In the genomic region with DNA sequence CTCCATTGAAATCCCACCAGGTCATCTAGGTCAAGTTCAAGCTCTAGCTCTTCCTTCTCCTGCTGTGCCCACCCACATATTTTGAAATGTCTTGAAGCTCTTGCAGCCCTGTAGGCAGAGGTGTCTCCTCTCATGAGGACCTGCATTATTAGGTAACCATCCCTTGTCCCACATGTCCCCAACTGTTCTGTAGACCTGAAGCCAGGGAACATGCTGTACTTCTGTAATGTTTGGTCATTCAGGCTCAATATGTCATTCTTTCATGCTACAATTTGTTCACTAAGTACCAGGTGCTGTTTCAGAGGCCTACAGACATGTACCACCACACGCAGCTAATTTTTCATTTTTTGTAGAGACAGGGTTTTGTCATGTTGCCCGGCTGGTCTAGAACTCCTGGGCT, we compare ENCODE assay signal across 17 cellular contexts. TPM values are rescaled to one million over a fixed set of nuclear protein-coding genes. Genes with fewer than 3 reads are reported as not detected.
DNase-seq lines count a peak whose midpoint lies in the region; ATAC-seq lines count a peak whose summit lies in the region.
"Had no signal": no experiment of that assay in that cellular context is flagged by ENCODE, and none has a peak within 500 bp of the region (broad histone marks: within the 10 kb centered on the region; RNA-seq: fewer than 3 reads in every experiment).

No MANE protein-coding gene starts in this region.

- H2BK15ac ChIP-seq in neuronal stem cell (ENCODE audit: low read length), result no peak overlapping the region

- H3K4me1 Mint-ChIP-seq in activated T-helper 17 cell treated with anti-CD3 and anti-CD28 coated beads, Interleukin-2, amount 50 U/mL, for 72 hours, result peaks cover 11% of the 10 kb centered on the region

- no peak overlapping the region for H3K4me2 ChIP-seq in neuronal stem cell (ENCODE audit: insufficient read depth, low read length, poor library complexity, severe bottlenecking)
- H3K4me2 ChIP-seq: GM23338 had no signal

- H2AK5ac ChIP-seq in neuronal stem cell (ENCODE audit: low read depth, low read length), result no peak overlapping the region

- H3K23ac ChIP-seq in neuronal stem cell (ENCODE audit: low read depth, low read length, poor library complexity), result no peak overlapping the region

- no peak overlapping the region for H4K8ac ChIP-seq in neuronal stem cell (ENCODE audit: low read depth, low read length)

- H2BK120ac ChIP-seq in neuronal stem cell (ENCODE audit: low read depth, low read length), result peak overlapping the region; percentile 6

- H3K79me1 ChIP-seq in neuronal stem cell (ENCODE audit: low read depth, low read length), result no peaks in the 10 kb centered on the region

- H3K9ac ChIP-seq in SK-N-MC (ENCODE audit: insufficient read length), result no peak overlapping the region
- H3K9ac ChIP-seq in neuronal stem cell (ENCODE audit: low read depth, low read length, poor library complexity), result no peak overlapping the region

- H3K14ac ChIP-seq in neuronal stem cell (ENCODE audit: low read length), result no peak overlapping the region

- no CpG with 5 or more reads among the region's 2 CpGs for WGBS in neuronal stem cell (ENCODE audit: extremely low coverage in 2 of 2, insufficient read length in 2 of 2, insufficient replicate concordance in 1 of 2), 2 donors

- H3K18ac ChIP-seq in neuronal stem cell (ENCODE audit: low read length), result no peak overlapping the region

- no peak overlapping the region for H3K4me3 ChIP-seq in SK-N-MC
- H3K4me3 ChIP-seq in neuronal stem cell (ENCODE audit: low read length in 2 of 2), result no peak overlapping the region
- H3K4me3 ChIP-seq: GM23338 had no signal

- no peak overlapping the region for H2BK5ac ChIP-seq in neuronal stem cell (ENCODE audit: low read length)

- H3K9me3 ChIP-seq in SK-N-MC (ENCODE audit: low read depth, low read length) (no peaks in the 10 kb centered on the region), neuronal stem cell (replicated peaks in 1 of 2; ENCODE audit: control insufficient read depth in 2 of 2, insufficient read depth in 1 of 2, low read depth in 1 of 2, low read length in 2 of 2) (no peaks in the 10 kb centered on the region)
- H3K9me3 ChIP-seq: BE2C, Caco-2 had no signal

- H3K27ac Mint-ChIP-seq in activated T-helper 17 cell treated with anti-CD3 and anti-CD28 coated beads, Interleukin-2, amount 50 U/mL, for 72 hours, result peak overlapping the region; percentile 6
- H3K27ac Mint-ChIP-seq: CD4-positive, alpha-beta T cell; GM23338; IgD-negative memory B cell had no signal

- H3K4ac ChIP-seq in neuronal stem cell (ENCODE audit: low read length), result no peak overlapping the region

- no peak overlapping the region for H2AFZ ChIP-seq in neuronal stem cell (ENCODE audit: low read length)
- H2AFZ ChIP-seq: GM23338 had no signal

- DNase-seq in SK-N-MC (ENCODE audit: low read depth, low spot score) (no peak), neuronal stem cell (ENCODE audit: low spot score) (no peak), HUDEP-2 (lab: John Stamatoyannopoulos, UW; ENCODE audit: unreplicated experiment in 76 of 76) (no peak)
- no peak for DNase-seq in stimulated activated CD4-positive, alpha-beta T cell treated with anti-CD3 and anti-CD28 coated beads, Interleukin-4, amount 100 ng/mL, for 4 hours
- DNase-seq: ACHN; BE2C; C1 segment of cervical spinal cord; Caco-2; CD4-positive, alpha-beta T cell; H7; KBM-7 had no signal

- no peaks in the 10 kb centered on the region for H3K9me3 Mint-ChIP-seq in activated T-helper 17 cell treated with anti-CD3 and anti-CD28 coated beads, Interleukin-2, amount 50 U/mL, for 72 hours
- H3K9me3 Mint-ChIP-seq: CD4-positive, alpha-beta T cell; GM23338 had no signal

- H3K27ac ChIP-seq in SK-N-MC, result peak overlapping the region; percentile 38; the same call in 1 of the 2 replicates
- H3K27ac ChIP-seq in neuronal stem cell (replicated peaks; ENCODE audit: low read length), result no peak overlapping the region
- H3K27ac ChIP-seq: HL-60 had no signal

- H3K27me3 Mint-ChIP-seq in activated T-helper 17 cell treated with anti-CD3 and anti-CD28 coated beads, Interleukin-2, amount 50 U/mL, for 72 hours, result peaks cover 7% of the 10 kb centered on the region

- H3K4me3 Mint-ChIP-seq in activated T-helper 17 cell treated with anti-CD3 and anti-CD28 coated beads, Interleukin-2, amount 50 U/mL, for 72 hours, result no peak overlapping the region
- H3K4me3 Mint-ChIP-seq: CD4-positive, alpha-beta T cell; GM23338; IgD-negative memory B cell had no signal

- H3K36me3 ChIP-seq in SK-N-MC (ENCODE audit: insufficient read depth, low read length), result no peaks in the 10 kb centered on the region
- no peaks in the 10 kb centered on the region for H3K36me3 ChIP-seq in neuronal stem cell (replicated peaks in 1 of 2; ENCODE audit: control insufficient read depth in 2 of 2, insufficient read depth in 2 of 2, low read length in 2 of 2)
- H3K36me3 ChIP-seq: BE2C had no signal

- no peaks in the 10 kb centered on the region for H3K36me3 Mint-ChIP-seq in activated T-helper 17 cell treated with anti-CD3 and anti-CD28 coated beads, Interleukin-2, amount 50 U/mL, for 72 hours (ENCODE audit: low read depth)

- H3K27me3 ChIP-seq in neuronal stem cell (ENCODE audit: control insufficient read depth in 3 of 3, insufficient read depth in 3 of 3, low read depth in 1 of 3, low read length in 3 of 3), result no peaks in the 10 kb centered on the region
- H3K27me3 ChIP-seq: BE2C had no signal

- no peak overlapping the region for H4K91ac ChIP-seq in neuronal stem cell (ENCODE audit: low read depth, low read length, poor library complexity)

- no peak for ATAC-seq in activated T-helper 17 cell treated with anti-CD3 and anti-CD28 coated beads, Interleukin-2, amount 50 U/mL, for 72 hours (replicated peaks)
- no peak for ATAC-seq in HG02973 (IDR thresholded peaks at IDR 0.05; ENCODE audit: unreplicated experiment)
- ATAC-seq: GM23338 had no signal

- peaks cover 0 to 2% of the 10 kb centered on the region in 2 donors for H3K4me1 ChIP-seq in neuronal stem cell (ENCODE audit: control insufficient read depth in 2 of 2, insufficient read depth in 1 of 2, low read depth in 1 of 2, low read length in 2 of 2)
- H3K4me1 ChIP-seq: BE2C had no signal

- no peak overlapping the region for H2BK12ac ChIP-seq in neuronal stem cell (ENCODE audit: low read length)

RNA-seq across cellular contexts. Expression of a gene that starts 22.2 kb away (rescaled TPM):
- total RNA-seq in activated T-helper 17 cell treated with anti-CD3 and anti-CD28 coated beads, Interleukin-2, amount 50 U/mL, for 72 hours, result not detected
- 0.13 TPM for polyA plus RNA-seq in neuronal stem cell (2013, experiment 1 of 2)
- 0.14 TPM for polyA plus RNA-seq in neuronal stem cell (2013, experiment 2 of 2)
- total RNA-seq: H7, HT1080 had no signal
